ENCODE assay signal across 34 cellular contexts in genomic region chr2:121272596-121272995, GRCh38. TPM values are rescaled to one million over a fixed set of nuclear protein-coding genes. Genes with fewer than 3 reads are reported as not detected.
"Had no signal": no experiment of that assay in that cellular context is flagged by ENCODE, and none has a peak within 500 bp of the region (broad histone marks: within the 10 kb centered on the region; RNA-seq: fewer than 3 reads in every experiment).

No MANE protein-coding gene starts in this region.

- H3K27ac Mint-ChIP-seq: activated CD8-positive, alpha-beta T cell treated with anti-CD3 and anti-CD28 coated beads for 36 hours; activated naive CD4-positive, alpha-beta T cell treated with anti-CD3 and anti-CD28 coated beads, Interleukin-2, amount 50 U/mL, for 24 hours; activated naive CD8-positive, alpha-beta T cell treated with anti-CD3 and anti-CD28 coated beads, Interleukin-2, amount 10 ng/mL, durations not matched to agents 7 days and 5 days; activated T-cell treated with anti-CD3 and anti-CD28 coated beads, Interleukin-2, amount 50 U/mL, for 72 hours; activated T-helper 2 cell treated with anti-CD3 and anti-CD28 coated beads, Interferon-gamma antibody, Interleukin-2, Interleukin-4, amounts not matched to agents 10 μg/mL and 5 μg/mL and 100 μg/mL, durations not matched to agents 14 hours and 24 hours and 36 hours had no signal

- H3K27ac ChIP-seq: body of pancreas, SJCRH30, SK-N-MC, WERI-Rb-1 had no signal

- H3K36me3 Mint-ChIP-seq: activated naive CD4-positive, alpha-beta T cell treated with anti-CD3 and anti-CD28 coated beads, Interleukin-2, amount 50 U/mL, for 24 hours; activated naive CD8-positive, alpha-beta T cell treated with anti-CD3 and anti-CD28 coated beads, Interleukin-2, amount 10 ng/mL, durations not matched to agents 7 days and 5 days had no signal

- H3K27me3 ChIP-seq: body of pancreas, breast epithelium, SJCRH30 had no signal

- H3K36me3 ChIP-seq: breast epithelium, SJCRH30 had no signal

- DNase-seq: activated CD4-positive, alpha-beta T cell treated with anti-CD3 and anti-CD28 coated beads for 1 hour; activated CD4-positive, alpha-beta T cell treated with anti-CD3 and anti-CD28 coated beads for 48 hours; activated CD4-positive, CD25-positive, alpha-beta regulatory T cell; activated CD8-positive, alpha-beta T cell treated with anti-CD3 and anti-CD28 coated beads for 36 hours; activated gamma-delta T cell; activated naive CD4-positive, alpha-beta T cell treated with Interleukin-2 at 50 U/mL for 16 hours; activated naive CD8-positive, alpha-beta T cell treated with anti-CD3 and anti-CD28 coated beads, Interleukin-2, amount 10 ng/mL, durations not matched to agents 7 days and 5 days; activated T-cell treated with anti-CD3 and anti-CD28 coated beads, Interleukin-2, amount 50 U/mL, for 1 hour; activated T-cell treated with anti-CD3 and anti-CD28 coated beads, Interleukin-2, amount 50 U/mL, for 72 hours; body of pancreas; caudate nucleus; Kasumi-1; KG1; MM.1S; MV-4-11; NCI-H1092; NCI-H1436 treated with DMSO at 0.1 percent for 48 hours; NCI-H1694 treated with DMSO at 0.1 percent for 48 hours; NCI-H2029; NCI-H510A; NCI-H526 treated with DMSO at 0.1 percent for 48 hours; NCI-H774; SHP77; SJCRH30; T1000; WERI-Rb-1 had no signal

- FAIRE-seq: astrocyte had no signal

- H3K4me1 Mint-ChIP-seq: activated naive CD4-positive, alpha-beta T cell treated with anti-CD3 and anti-CD28 coated beads, Interleukin-2, amount 50 U/mL, for 24 hours; activated naive CD8-positive, alpha-beta T cell treated with anti-CD3 and anti-CD28 coated beads, Interleukin-2, amount 10 ng/mL, durations not matched to agents 7 days and 5 days had no signal

- H3K4me3 Mint-ChIP-seq: activated CD8-positive, alpha-beta T cell treated with anti-CD3 and anti-CD28 coated beads for 36 hours; activated naive CD4-positive, alpha-beta T cell treated with anti-CD3 and anti-CD28 coated beads, Interleukin-2, amount 50 U/mL, for 24 hours; activated naive CD8-positive, alpha-beta T cell treated with anti-CD3 and anti-CD28 coated beads, Interleukin-2, amount 10 ng/mL, durations not matched to agents 7 days and 5 days; activated T-cell treated with anti-CD3 and anti-CD28 coated beads, Interleukin-2, amount 50 U/mL, for 72 hours had no signal

- H3K9me3 ChIP-seq: body of pancreas, breast epithelium, SJCRH30 had no signal

- ATAC-seq: activated CD8-positive, alpha-beta T cell treated with anti-CD3 and anti-CD28 coated beads for 36 hours; activated T-cell treated with anti-CD3 and anti-CD28 coated beads, Interleukin-2, amount 50 U/mL, for 72 hours; body of pancreas; Panc1 had no signal

- H3K4me1 ChIP-seq: breast epithelium, SJCRH30 had no signal

- H3K4me3 ChIP-seq: body of pancreas, breast epithelium, SJCRH30, SK-N-MC had no signal

- H3K9me3 Mint-ChIP-seq: activated CD8-positive, alpha-beta T cell treated with anti-CD3 and anti-CD28 coated beads for 36 hours; activated naive CD4-positive, alpha-beta T cell treated with anti-CD3 and anti-CD28 coated beads, Interleukin-2, amount 50 U/mL, for 24 hours; activated naive CD8-positive, alpha-beta T cell treated with anti-CD3 and anti-CD28 coated beads, Interleukin-2, amount 10 ng/mL, durations not matched to agents 7 days and 5 days; activated T-cell treated with anti-CD3 and anti-CD28 coated beads, Interleukin-2, amount 50 U/mL, for 72 hours; activated T-helper 2 cell treated with anti-CD3 and anti-CD28 coated beads, Interferon-gamma antibody, Interleukin-2, Interleukin-4, amounts not matched to agents 10 μg/mL and 5 μg/mL and 100 μg/mL, durations not matched to agents 14 hours and 24 hours and 36 hours had no signal

- H3K27me3 Mint-ChIP-seq: activated CD8-positive, alpha-beta T cell treated with anti-CD3 and anti-CD28 coated beads for 36 hours had no signal

RNA-seq across cellular contexts. Expression of gene TFCP2L1, which starts 12.4 kb away (rescaled TPM):
- total RNA-seq: activated T-helper 2 cell treated with anti-CD3 and anti-CD28 coated beads, Interferon-gamma antibody, Interleukin-2, Interleukin-4, amounts not matched to agents 10 μg/mL and 5 μg/mL and 100 μg/mL, durations not matched to agents 14 hours and 24 hours and 36 hours; RPMI7951; T-helper 1 cell treated with Interleukin-12 subunit alpha and Interleukin-12 subunit beta and Interleukin-4 antibody, amounts not matched to agents 30 ng/mL and 1 ng/mL, for 36 hours had no signal
